ENCODE assay signal across 1 cellular context in genomic region chr6:104986625-104987024, GRCh38.
TF ChIP-seq lines count a peak whose summit lies in the region.

No MANE protein-coding gene starts in this region.

TF ChIP-seq in GM23338, 12 proteins besides CTCF, POLR2A, EP300 and RAD21 (continued from another document):
- TF ChIP-seq, protein P1, sequence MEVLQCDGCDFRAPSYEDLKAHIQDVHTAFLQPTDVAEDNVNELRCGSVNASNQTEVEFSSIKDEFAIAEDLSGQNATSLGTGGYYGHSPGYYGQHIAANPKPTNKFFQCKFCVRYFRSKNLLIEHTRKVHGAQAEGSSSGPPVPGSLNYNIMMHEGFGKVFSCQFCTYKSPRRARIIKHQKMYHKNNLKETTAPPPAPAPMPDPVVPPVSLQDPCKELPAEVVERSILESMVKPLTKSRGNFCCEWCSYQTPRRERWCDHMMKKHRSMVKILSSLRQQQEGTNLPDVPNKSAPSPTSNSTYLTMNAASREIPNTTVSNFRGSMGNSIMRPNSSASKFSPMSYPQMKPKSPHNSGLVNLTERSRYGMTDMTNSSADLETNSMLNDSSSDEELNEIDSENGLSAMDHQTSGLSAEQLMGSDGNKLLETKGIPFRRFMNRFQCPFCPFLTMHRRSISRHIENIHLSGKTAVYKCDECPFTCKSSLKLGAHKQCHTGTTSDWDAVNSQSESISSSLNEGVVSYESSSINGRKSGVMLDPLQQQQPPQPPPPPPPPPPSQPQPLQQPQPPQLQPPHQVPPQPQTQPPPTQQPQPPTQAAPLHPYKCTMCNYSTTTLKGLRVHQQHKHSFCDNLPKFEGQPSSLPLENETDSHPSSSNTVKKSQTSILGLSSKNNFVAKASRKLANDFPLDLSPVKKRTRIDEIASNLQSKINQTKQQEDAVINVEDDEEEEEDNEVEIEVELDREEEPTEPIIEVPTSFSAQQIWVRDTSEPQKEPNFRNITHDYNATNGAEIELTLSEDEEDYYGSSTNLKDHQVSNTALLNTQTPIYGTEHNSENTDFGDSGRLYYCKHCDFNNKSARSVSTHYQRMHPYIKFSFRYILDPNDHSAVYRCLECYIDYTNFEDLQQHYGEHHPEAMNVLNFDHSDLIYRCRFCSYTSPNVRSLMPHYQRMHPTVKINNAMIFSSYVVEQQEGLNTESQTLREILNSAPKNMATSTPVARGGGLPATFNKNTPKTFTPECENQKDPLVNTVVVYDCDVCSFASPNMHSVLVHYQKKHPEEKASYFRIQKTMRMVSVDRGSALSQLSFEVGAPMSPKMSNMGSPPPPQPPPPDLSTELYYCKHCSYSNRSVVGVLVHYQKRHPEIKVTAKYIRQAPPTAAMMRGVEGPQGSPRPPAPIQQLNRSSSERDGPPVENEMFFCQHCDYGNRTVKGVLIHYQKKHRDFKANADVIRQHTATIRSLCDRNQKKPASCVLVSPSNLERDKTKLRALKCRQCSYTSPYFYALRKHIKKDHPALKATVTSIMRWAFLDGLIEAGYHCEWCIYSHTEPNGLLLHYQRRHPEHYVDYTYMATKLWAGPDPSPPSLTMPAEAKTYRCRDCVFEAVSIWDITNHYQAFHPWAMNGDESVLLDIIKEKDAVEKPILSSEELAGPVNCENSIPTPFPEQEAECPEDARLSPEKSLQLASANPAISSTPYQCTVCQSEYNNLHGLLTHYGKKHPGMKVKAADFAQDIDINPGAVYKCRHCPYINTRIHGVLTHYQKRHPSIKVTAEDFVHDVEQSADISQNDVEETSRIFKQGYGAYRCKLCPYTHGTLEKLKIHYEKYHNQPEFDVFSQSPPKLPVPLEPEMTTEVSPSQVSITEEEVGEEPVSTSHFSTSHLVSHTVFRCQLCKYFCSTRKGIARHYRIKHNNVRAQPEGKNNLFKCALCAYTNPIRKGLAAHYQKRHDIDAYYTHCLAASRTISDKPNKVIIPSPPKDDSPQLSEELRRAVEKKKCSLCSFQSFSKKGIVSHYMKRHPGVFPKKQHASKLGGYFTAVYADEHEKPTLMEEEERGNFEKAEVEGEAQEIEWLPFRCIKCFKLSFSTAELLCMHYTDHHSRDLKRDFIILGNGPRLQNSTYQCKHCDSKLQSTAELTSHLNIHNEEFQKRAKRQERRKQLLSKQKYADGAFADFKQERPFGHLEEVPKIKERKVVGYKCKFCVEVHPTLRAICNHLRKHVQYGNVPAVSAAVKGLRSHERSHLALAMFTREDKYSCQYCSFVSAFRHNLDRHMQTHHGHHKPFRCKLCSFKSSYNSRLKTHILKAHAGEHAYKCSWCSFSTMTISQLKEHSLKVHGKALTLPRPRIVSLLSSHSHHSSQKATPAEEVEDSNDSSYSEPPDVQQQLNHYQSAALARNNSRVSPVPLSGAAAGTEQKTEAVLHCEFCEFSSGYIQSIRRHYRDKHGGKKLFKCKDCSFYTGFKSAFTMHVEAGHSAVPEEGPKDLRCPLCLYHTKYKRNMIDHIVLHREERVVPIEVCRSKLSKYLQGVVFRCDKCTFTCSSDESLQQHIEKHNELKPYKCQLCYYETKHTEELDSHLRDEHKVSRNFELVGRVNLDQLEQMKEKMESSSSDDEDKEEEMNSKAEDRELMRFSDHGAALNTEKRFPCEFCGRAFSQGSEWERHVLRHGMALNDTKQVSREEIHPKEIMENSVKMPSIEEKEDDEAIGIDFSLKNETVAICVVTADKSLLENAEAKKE (CRISPR knock-in tag; IDR thresholded peaks at IDR 0.05) = no peak
- TF ChIP-seq REST (IDR thresholded peaks at IDR 0.05; ENCODE audit: unreplicated experiment) (no peak), NANOG (IDR thresholded peaks at IDR 0.05; ENCODE audit: borderline replicate concordance) (no peak), ZNF331 (CRISPR knock-in tag; IDR thresholded peaks at IDR 0.05; ENCODE audit: low read depth) (no peak), EZH2 (IDR thresholded peaks at IDR 0.05; ENCODE audit: low read depth, unreplicated experiment) (no peak), ZNF114 (CRISPR knock-in tag; IDR thresholded peaks at IDR 0.05) (no peak), EZH2phosphoT487 (IDR thresholded peaks at IDR 0.05; ENCODE audit: unreplicated experiment) (no peak), JUNB (IDR thresholded peaks at IDR 0.05; ENCODE audit: unreplicated experiment) (no peak), STAT1 (IDR thresholded peaks at IDR 0.05; ENCODE audit: unreplicated experiment) (no peak), ETS1 (IDR thresholded peaks at IDR 0.05) (no peak)
